ENCODE assay signal across 34 cellular contexts in the genomic region with DNA sequence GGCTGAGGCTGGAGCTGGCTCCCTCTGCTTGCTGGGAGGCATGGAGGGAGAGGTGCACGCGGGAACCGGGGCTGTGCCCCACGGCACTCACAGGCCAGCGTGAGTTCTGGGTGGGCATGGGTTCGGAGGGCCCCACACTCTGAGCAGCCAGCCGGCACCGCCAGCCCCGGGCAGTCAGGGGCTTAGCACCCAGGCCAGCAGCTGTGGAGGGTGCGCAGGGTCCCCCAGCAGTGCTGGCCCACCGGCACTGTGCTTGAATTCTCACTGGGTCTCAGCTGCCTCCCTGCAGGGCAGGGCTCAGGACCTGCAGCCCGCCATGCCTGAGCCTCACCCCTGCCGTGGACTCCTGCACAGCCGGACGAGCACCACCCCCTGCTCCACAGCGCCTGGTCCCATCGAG.
"Had no signal": no experiment of that assay in that cellular context is flagged by ENCODE, and none has a peak within 500 bp of the region (broad histone marks: within the 10 kb centered on the region; RNA-seq: fewer than 3 reads in every experiment).

No MANE protein-coding gene starts in this region.

- H3K36me3 ChIP-seq: MG63 had no signal

- DNase-seq: Karpas-422, Kasumi-1, KBM-7, KG1, MG63, MM.1S, MV-4-11, NCI-H1048, NCI-H1092, NCI-H1092 treated with DMSO at 0.1 percent for 48 hours, NCI-H1105, NCI-H1105 treated with DMSO at 0.1 percent for 48 hours, NCI-H1417, NCI-H1417 treated with DMSO at 0.1 percent for 48 hours, NCI-H1436, NCI-H1436 treated with DMSO at 0.1 percent for 48 hours, NCI-H146, NCI-H1694, NCI-H1694 treated with DMSO at 0.1 percent for 48 hours, NCI-H187, NCI-H187 treated with DMSO at 0.1 percent for 48 hours, NCI-H1930, NCI-H2029, NCI-H2029 treated with DMSO at 0.1 percent for 48 hours, NCI-H2081, NCI-H2081 treated with DMSO at 0.1 percent for 48 hours, NCI-H2107, NCI-H2171, NCI-H2171 treated with DMSO at 0.1 percent for 48 hours, NCI-H2227 treated with DMSO at 0.1 percent for 48 hours, NCI-H226, NCI-H345, NCI-H446 had no signal

- H3K27ac ChIP-seq: KMS-11 had no signal

- H3K27me3 ChIP-seq: MG63 had no signal

- H3K4me3 ChIP-seq: MG63 had no signal
